Comparison of ENCODE assay signal across 1 cellular context in genomic region chr12:11815397-11815796, GRCh38.
TF ChIP-seq lines count a peak whose summit lies in the region.

No MANE protein-coding gene starts in this region.

TF ChIP-seq in HepG2, 621 proteins besides CTCF, POLR2A, EP300 and RAD21:
- no peak for TF ChIP-seq SAP130 (CRISPR knock-in tag; IDR thresholded peaks at IDR 0.05; ENCODE audit: low read depth)
- no peak for TF ChIP-seq HOXA5 (CRISPR knock-in tag; IDR thresholded peaks at IDR 0.05)
